21 cellular contexts compared by ENCODE assay signal in the genomic region with DNA sequence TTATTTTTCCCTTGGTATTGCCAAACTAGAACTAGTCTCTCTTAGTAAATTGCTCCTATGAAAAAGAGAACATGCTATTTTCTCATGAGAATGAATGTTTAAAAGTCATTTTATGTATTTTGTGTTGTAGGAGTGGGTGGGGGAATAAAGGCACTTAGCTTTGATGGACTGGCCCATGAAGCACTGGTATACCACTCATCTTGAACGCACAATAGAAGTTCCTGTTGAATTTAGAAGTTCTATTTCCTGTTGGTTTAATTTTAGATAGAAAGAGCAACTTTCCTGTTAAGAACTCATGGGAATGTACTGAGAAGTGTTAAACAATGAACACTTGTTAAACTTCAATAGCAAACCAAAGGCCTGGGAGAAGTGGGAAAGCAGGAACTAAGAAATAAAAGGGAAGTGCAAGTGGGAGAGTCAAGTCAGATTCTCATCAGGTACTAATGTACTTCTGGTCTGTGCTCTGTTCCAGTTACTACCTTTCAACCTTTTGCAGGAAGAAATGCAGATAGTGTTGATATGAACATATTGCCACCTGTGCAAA. TPM values are rescaled to one million over a fixed set of nuclear protein-coding genes. Genes with fewer than 3 reads are reported as not detected.
DNase-seq lines count a peak whose midpoint lies in the region; ATAC-seq, FAIRE-seq and TF ChIP-seq lines count a peak whose summit lies in the region.
"Had no signal": no experiment of that assay in that cellular context is flagged by ENCODE, and none has a peak within 500 bp of the region (broad histone marks: within the 10 kb centered on the region; RNA-seq: fewer than 3 reads in every experiment).

No MANE protein-coding gene starts in this region.

- H3K9me3 Mint-ChIP-seq in Calu3 (ENCODE audit: low read depth, unreplicated experiment): peaks cover 4% of the 10 kb centered on the region

- DNase-seq in Calu3 (no peak), K562 (ENCODE audit: extremely low read depth in 1 of 4, low spot score in 3 of 4) (no peak), left lung (no peak), NCI-H345 (lab: John Stamatoyannopoulos, UW) (no peak), transverse colon (no peak)
- DNase-seq: C1 segment of cervical spinal cord; Caco-2; CD4-positive, alpha-beta memory T cell; DMS 273 treated with DMSO at 0.1 percent for 48 hours; DMS79; EL; GDM1; H9 had no signal

- peak overlapping the region; percentile 77 for H3K27ac Mint-ChIP-seq in Calu3 (ENCODE audit: unreplicated experiment)
- H3K27ac Mint-ChIP-seq: CD4-positive, alpha-beta memory T cell; GM23338; H9 had no signal

- no peaks in the 10 kb centered on the region for H4K20me1 ChIP-seq in K562 (replicated peaks; ENCODE audit: control insufficient read depth, insufficient read depth, low read length)

- POLR2A ChIA-PET in K562 (lab: Yijun Ruan, JAX): no interaction called here

- no peak overlapping the region for H3K9ac ChIP-seq in K562 (ENCODE audit: insufficient read depth in 1 of 2, low read depth in 2 of 2, low read length in 2 of 2)

- in situ Hi-C loops in K562 (cut with MboI): no loop called here
- in situ Hi-C loops in transverse colon (cut with MboI; ENCODE audit: low pct_ligation_motif_present in 1 of 4, low pct_unique_long_range_greater_than_20kb in 1 of 4, low sequenced_read_pairs in 3 of 4): no loop called here

- TF ChIP-seq EP300 in K562 (IDR thresholded peaks at IDR 0.05; ENCODE audit: low read length): no peak
- TF ChIP-seq EP300 in transverse colon (IDR thresholded peaks at IDR 0.05; ENCODE audit: low read depth): no peak

- no peak overlapping the region for H3K4me3 ChIP-seq in K562
- H3K4me3 ChIP-seq in left lung: no peak overlapping the region
- H3K4me3 ChIP-seq in transverse colon: no peak overlapping the region
- H3K4me3 ChIP-seq: GM12878, GM23338 had no signal

- no peaks in the 10 kb centered on the region for H3K36me3 Mint-ChIP-seq in Calu3 (ENCODE audit: insufficient read depth, unreplicated experiment)

- TF ChIP-seq RAD21 in K562 (CRISPR knock-in tag; conservative IDR thresholded peaks at IDR 0.05 in 1 of 2, IDR thresholded peaks at IDR 0.05 in 1 of 2): no peak

- 0% methylated on average over 1 of the region's 1 CpG for WGBS in K562 (ENCODE audit: insufficient coverage, low coverage, missing lambda C conversion rate)
- 57 to 58% methylated on average over 1 of the region's 1 CpG for WGBS in transverse colon (ENCODE audit: low coverage in 1 of 2), 2 donors

- H3K79me2 ChIP-seq in K562 (ENCODE audit: control insufficient read depth, insufficient read depth, low read length): no peaks in the 10 kb centered on the region

- H3K4me2 ChIP-seq in K562 (ENCODE audit: insufficient read depth, low read length): no peak overlapping the region
- H3K4me2 ChIP-seq: GM23338 had no signal

- H3K4me1 ChIP-seq in K562 (replicated peaks in 1 of 2; ENCODE audit: control insufficient read depth in 2 of 2, insufficient read depth in 2 of 2, low read length in 2 of 2) (peaks cover 0 to 6% of the 10 kb centered on the region in 2 experiments; a peak in 2 of 5 replicates), left lung (no peaks in the 10 kb centered on the region), transverse colon (no peaks in the 10 kb centered on the region)
- H3K4me1 ChIP-seq: Caco-2 had no signal

- H2AFZ ChIP-seq in K562 (ENCODE audit: low read depth, low read length): no peak overlapping the region
- H2AFZ ChIP-seq: GM23338 had no signal

- no peak overlapping the region for H3K4me3 Mint-ChIP-seq in Calu3 (ENCODE audit: low read depth, unreplicated experiment)
- H3K4me3 Mint-ChIP-seq: CD4-positive, alpha-beta memory T cell; GM23338; H9 had no signal

- no peaks in the 10 kb centered on the region for H3K9me1 ChIP-seq in K562 (ENCODE audit: control insufficient read depth, insufficient read depth, low read length)

- no peaks in the 10 kb centered on the region for H3K27me3 Mint-ChIP-seq in Calu3 (ENCODE audit: unreplicated experiment)

- no peak for FAIRE-seq in K562 (lab: Jason Lieb, UNC)
- FAIRE-seq: D721Med, GM12878, GM18507 had no signal

- no TSS peak for BruUV-seq in Calu3 (replicated peaks; lab: Mats Ljungman, UMichigan)
- BruUV-seq in K562 (replicated peaks; lab: Mats Ljungman, UMichigan): no TSS peak

- H3K36me3 ChIP-seq in K562 (ENCODE audit: control insufficient read depth, insufficient read depth, low read length): no peaks in the 10 kb centered on the region
- no peaks in the 10 kb centered on the region for H3K36me3 ChIP-seq in left lung
- H3K36me3 ChIP-seq in transverse colon: no peaks in the 10 kb centered on the region

- 0 out of 2 replicates have a peak overlapping the region, but pooled peaks have one; percentile 12 for H3K27ac ChIP-seq in 22Rv1
- no peak overlapping the region for H3K27ac ChIP-seq in K562 (ENCODE audit: extremely low read depth, low read depth, low read length)
- no peak overlapping the region for H3K27ac ChIP-seq in left lung
- no peak overlapping the region for H3K27ac ChIP-seq in transverse colon

- intact Hi-C loops in Calu3 (cut with micrococcal nuclease; ENCODE audit: unreplicated experiment): no loop called here
- intact Hi-C loops in K562 (cut with micrococcal nuclease): no loop called here
- intact Hi-C loops in left lung (cut with DNase I): no loop called here
- intact Hi-C loops in transverse colon (cut with DNase I; ENCODE audit: low total_unique reads): no loop called here

- CTCF ChIA-PET in Calu3 (lab: Charles Lee): interaction anchor here (0.6 kb wide), 1 partner anchor 11 kb away, joined by 3 read pairs; no protein-coding TSS in a partner anchor
- CTCF ChIA-PET in K562 (lab: Yijun Ruan, JAX; ENCODE audit: low intra/inter-chr PET ratio): no interaction called here

- ATAC-seq in K562 (no peak), left lung (peak; percentile 77), HG03139 (IDR thresholded peaks at IDR 0.05; ENCODE audit: unreplicated experiment) (no peak)
- ATAC-seq: GM12878, GM23338, HCT116 had no signal

- no peak for TF ChIP-seq POLR2A in K562 (conservative IDR thresholded peaks at IDR 0.05)
- TF ChIP-seq POLR2A in transverse colon (IDR thresholded peaks at IDR 0.05): no peak

- H3K27me3 ChIP-seq in K562 (ENCODE audit: control insufficient read depth in 2 of 2, insufficient read depth in 2 of 2, low read length in 2 of 2) (peaks cover 0 to 10% of the 10 kb centered on the region in 2 experiments; a peak in 3 of 5 replicates), left lung (peaks cover 20 to 34% of the 10 kb centered on the region in 2 donors), transverse colon (peaks cover 29% of the 10 kb centered on the region)

- no peak for TF ChIP-seq CTCF in 22Rv1 (IDR thresholded peaks at IDR 0.05)
- TF ChIP-seq CTCF in Calu3 (IDR thresholded peaks at IDR 0.05; ENCODE audit: unreplicated experiment): no peak
- no peak for TF ChIP-seq CTCF in K562 (IDR thresholded peaks at IDR 0.05 in 2 of 3, conservative IDR thresholded peaks at IDR 0.05 in 1 of 3; ENCODE audit: insufficient read depth in 2 of 3, low read depth in 1 of 3, low read length in 3 of 3)
- no peak for TF ChIP-seq CTCF in left lung (IDR thresholded peaks at IDR 0.05)
- TF ChIP-seq CTCF in transverse colon (IDR thresholded peaks at IDR 0.05): no peak

- H3K4me1 Mint-ChIP-seq in Calu3 (ENCODE audit: low read depth, unreplicated experiment): peaks cover 12% of the 10 kb centered on the region
- H3K4me1 Mint-ChIP-seq: CD4-positive, alpha-beta memory T cell; GM23338 had no signal

- H3K9me3 ChIP-seq in K562 (replicated peaks; ENCODE audit: control insufficient read depth, insufficient read depth, low read depth, low read length) (no peaks in the 10 kb centered on the region), left lung (peaks cover 10 to 34% of the 10 kb centered on the region in 2 donors), transverse colon (peaks cover 23 to 29% of the 10 kb centered on the region in 2 donors)

RNA-seq across cellular contexts. Expression of a gene that starts 23.1 kb away (rescaled TPM):
- total RNA-seq in Calu3 (2022): 13.4 and 13.8 TPM in 2 replicates
- total RNA-seq in K562 (2011; cell fraction: chromatin; rRNA removed; ENCODE audit: low replicate concordance): 0.23 TPM in 1 of 2 replicates, not detected in the other
- total RNA-seq in K562 (2011; cell fraction: nucleolus; rRNA removed): 0.13 TPM in 1 of 2 replicates, not detected in the other
- not detected in 2 replicates for total RNA-seq in K562 (2011; cell fraction: nucleoplasm; rRNA removed)
- 0.12 and 0.23 TPM in 2 replicates for total RNA-seq in K562 (2014; rRNA removed)
- total RNA-seq in K562 (2014; rRNA removed; fragmentation: Illumina TruSeq; extraction: Trizol): 0.04 TPM in 1 of 2 replicates, not detected in the other
- total RNA-seq in K562 (2015; rRNA removed; fragmentation: Illumina TruSeq; extraction: Trizol): 0.04 TPM in 1 of 2 replicates, not detected in the other
- 0.29 TPM in 1 of 2 replicates, not detected in the other for total RNA-seq in K562 (2021)
- polyA plus RNA-seq in K562 (2011; rRNA removed): 0.13 TPM in 1 of 2 replicates, not detected in the other
- 0.01 TPM in 1 of 2 replicates, not detected in the other for polyA plus RNA-seq in K562 (2011; cell fraction: cytosol; rRNA removed)
- 0.10 TPM in 1 of 2 replicates, not detected in the other for polyA plus RNA-seq in K562 (2011; cell fraction: nucleus; rRNA removed)
- 0.07 TPM in 1 of 2 replicates, not detected in the other for polyA plus RNA-seq in K562 (2012)
- 0.14 TPM in 1 of 2 replicates, not detected in the other for polyA plus RNA-seq in K562 (2014; fragmentation: Illumina TruSeq; extraction: Trizol)
- not detected for polyA plus RNA-seq in K562 (2014; fragmentation: Nextera tagmentation; extraction: Ambion mirVana)
- 0.71 TPM in 1 of 2 replicates, not detected in the other for polyA plus RNA-seq in K562 (2014; rRNA removed)
- polyA minus RNA-seq in K562 (2011; rRNA and poly(A)+ RNA removed): 0.03 TPM in 1 of 2 replicates, not detected in the other
- not detected in 2 replicates for polyA minus RNA-seq in K562 (2011; cell fraction: cytosol; rRNA and poly(A)+ RNA removed)
- 0.54 TPM in 1 of 2 replicates, not detected in the other for polyA minus RNA-seq in K562 (2011; cell fraction: nucleus; rRNA and poly(A)+ RNA removed)
- total RNA-seq in left lung: 1 to 10 TPM; 3.2 to 7.1 TPM
- total RNA-seq in transverse colon: 10 to 100 TPM in 1 of 4 donors, 1 to 10 TPM in 3; 1.5 to 12.5 (median 4.9) TPM
- total RNA-seq: CD4-positive, alpha-beta memory T cell; GM12878; GM23338 had no signal
- polyA plus RNA-seq: BJ; CD4-positive, alpha-beta memory T cell; GM12878 had no signal

RNA-seq across cellular contexts. Expression of a gene that starts 23.5 kb away (rescaled TPM):
- total RNA-seq in Calu3 (2022) (108 and 131 TPM in 2 replicates), K562 (2014; rRNA removed) (2.4 and 3.0 TPM in 2 replicates), K562 (2014; rRNA removed; fragmentation: Illumina TruSeq; extraction: Trizol) (0.86 and 1.3 TPM in 2 replicates), K562 (2015; rRNA removed; fragmentation: Illumina TruSeq; extraction: Trizol) (1.1 and 1.7 TPM in 2 replicates), K562 (2021) (2.4 and 2.5 TPM in 2 replicates), left lung (10 to 100 TPM; 30.2 to 33.6 TPM), transverse colon (100 to 1,000 TPM in 1 of 4 donors, 10 to 100 TPM in 3; 53.2 to 157 (median 71.4) TPM)
- total RNA-seq in K562 (2011; cell fraction: chromatin; rRNA removed; ENCODE audit: low replicate concordance): 2.3 and 2.4 TPM in 2 replicates
- 2.0 and 4.2 TPM in 2 replicates for total RNA-seq in K562 (2011; cell fraction: nucleolus; rRNA removed)
- total RNA-seq in K562 (2011; cell fraction: nucleoplasm; rRNA removed): 4.1 and 5.0 TPM in 2 replicates
- polyA plus RNA-seq in K562 (2011; rRNA removed) (1.0 and 1.3 TPM in 2 replicates), K562 (2014; fragmentation: Illumina TruSeq; extraction: Trizol) (1.1 and 1.6 TPM in 2 replicates), K562 (2014; fragmentation: Nextera tagmentation; extraction: Ambion mirVana) (under 1 TPM; 0.20 to 0.41 TPM), K562 (2014; rRNA removed) (1.4 and 1.8 TPM in 2 replicates)
- polyA plus RNA-seq in K562 (2011; cell fraction: cytosol; rRNA removed): 1.4 and 4.8 TPM in 2 replicates
- polyA plus RNA-seq in K562 (2011; cell fraction: nucleus; rRNA removed): 2.0 and 4.2 TPM in 2 replicates
- polyA plus RNA-seq in K562 (2012): 1.2 and 1.5 TPM in 2 replicates
- polyA minus RNA-seq in K562 (2011; rRNA and poly(A)+ RNA removed): 1.3 and 2.0 TPM in 2 replicates
- 1.5 and 3.3 TPM in 2 replicates for polyA minus RNA-seq in K562 (2011; cell fraction: cytosol; rRNA and poly(A)+ RNA removed)
- polyA minus RNA-seq in K562 (2011; cell fraction: nucleus; rRNA and poly(A)+ RNA removed): 4.9 and 5.1 TPM in 2 replicates
- total RNA-seq: CD4-positive, alpha-beta memory T cell; GM23338 had no signal
- polyA plus RNA-seq: CD4-positive, alpha-beta memory T cell; GM23338 had no signal

Comparison
In these comparisons a context has a peak if more than half of its experiments do, and no peak if none do; other contexts are left out.
1. RNA of a gene that starts 23.5 kb away (total RNA-seq): 108 to 131 TPM in Calu3, 53.2 to 157 TPM in transverse colon and 30.2 to 33.6 TPM in left lung; 0.86 to 5.0 TPM in K562; every median in the first group is over 4 times any median in the second.